Comparison of ENCODE assay signal across 8 cellular contexts in genomic region chr15:75647370-75648155, GRCh38. TPM values are rescaled to one million over a fixed set of nuclear protein-coding genes. Genes with fewer than 3 reads are reported as not detected.
DNase-seq lines count a peak whose midpoint lies in the region; ATAC-seq and TF ChIP-seq lines count a peak whose summit lies in the region.

Gene SNX33, plus strand, starts transcription at chr15:75647912. Its CDS starts 1,191 bp downstream, at chr15:75649103.

- H3K14ac ChIP-seq in trophoblast cell (ENCODE audit: low read length) = peak within 1 kb of the TSS; percentile 88

- H2AFZ ChIP-seq in DND-41 (ENCODE audit: low read depth, low read length) (peak within 1 kb of the TSS; percentile 94), trophoblast cell (ENCODE audit: insufficient read depth, low read length, poor library complexity) (peak within 1 kb of the TSS; percentile 55)

- WGBS in heart right ventricle, 2 donors = 0 to 1% methylated on average over 56 to 76 of the region's 76 CpGs
- WGBS in trophoblast cell (ENCODE audit: extremely low coverage, insufficient coverage, insufficient read length) = no CpG with 5 or more reads among the region's 76 CpGs

- H3K79me1 ChIP-seq in trophoblast cell (ENCODE audit: low read length) = peaks cover 18% of the 10 kb centered on the region

- H3K23ac ChIP-seq in trophoblast cell (ENCODE audit: low read length) = no peak within 1 kb of the TSS

- peak within 1 kb of the TSS; percentile 68 for H4K12ac ChIP-seq in trophoblast cell (ENCODE audit: low read depth, low read length)

- intact Hi-C loops in heart right ventricle (cut with DNase I) (loop anchor here in 2 of 10 donors (2.0 to 10.0 kb wide), 2 partner anchors 195 to 257 kb away; partner anchors contain the start of gene FBXO22 (in 1 of the 2)), upper lobe of right lung (cut with DNase I) (no loop called here)

- H3K4me1 ChIP-seq in DND-41 (ENCODE audit: insufficient read depth, low read length) = peaks cover 16% of the 10 kb centered on the region
- peaks cover 32% of the 10 kb centered on the region for H3K4me1 ChIP-seq in HUES48 (ENCODE audit: control insufficient read depth, insufficient read depth, low read length)
- H3K4me1 ChIP-seq in heart right ventricle = peaks cover 33 to 59% (median 51%) of the 10 kb centered on the region in 9 donors
- H3K4me1 ChIP-seq in trophoblast cell (ENCODE audit: control insufficient read depth in 1 of 2, insufficient read depth in 2 of 2, low read length in 2 of 2) = peaks cover 31 to 41% of the 10 kb centered on the region in 2 experiments
- H3K4me1 ChIP-seq in upper lobe of right lung = peaks cover 49% of the 10 kb centered on the region

- H3K9me3 ChIP-seq in DND-41 (ENCODE audit: insufficient read depth, low read length, severe bottlenecking) (no peaks in the 10 kb centered on the region), HUES48 (ENCODE audit: control insufficient read depth, insufficient read depth, low read length) (no peaks in the 10 kb centered on the region), heart right ventricle (no peaks in the 10 kb centered on the region), trophoblast cell (ENCODE audit: insufficient read depth, low read depth, low read length) (no peaks in the 10 kb centered on the region), upper lobe of right lung (no peaks in the 10 kb centered on the region)

- H2AK5ac ChIP-seq in trophoblast cell (ENCODE audit: low read length) = peak within 1 kb of the TSS; percentile 46

- peak within 1 kb of the TSS; percentile 95 for H4K91ac ChIP-seq in trophoblast cell (ENCODE audit: low read depth, low read length)

- peak within 1 kb of the TSS; percentile 68 for H3K9ac ChIP-seq in DND-41 (ENCODE audit: low read depth, low read length)
- H3K9ac ChIP-seq in HUES48 (ENCODE audit: low read depth, low read length) = peak within 1 kb of the TSS; percentile 76
- peak within 1 kb of the TSS; percentile 50 for H3K9ac ChIP-seq in trophoblast cell (ENCODE audit: low read length)

- DNase-seq in DND-41 (peak; percentile 60), SW 1271 (lab: John Stamatoyannopoulos, UW) (peak; percentile 67 to 72), amniotic stem cell (lab: John Stamatoyannopoulos, UW) (peak; percentile 72), heart right ventricle (peak; percentile 83 to 87), trophoblast cell (peak; percentile 70 to 79), upper lobe of right lung (peak; percentile 92)

- peak within 1 kb of the TSS; percentile 91 for H4K8ac ChIP-seq in trophoblast cell (ENCODE audit: low read depth, low read length)

- peak within 1 kb of the TSS; percentile 98 for H3K4me2 ChIP-seq in DND-41 (ENCODE audit: insufficient read depth, low read length)
- H3K4me2 ChIP-seq in trophoblast cell (ENCODE audit: low read length) = peak within 1 kb of the TSS; percentile 82

- no peaks in the 10 kb centered on the region for H4K20me1 ChIP-seq in DND-41 (ENCODE audit: insufficient read depth, low read length)

- no peaks in the 10 kb centered on the region for H3K79me2 ChIP-seq in DND-41 (ENCODE audit: insufficient read depth, low read length)
- peaks cover 14% of the 10 kb centered on the region for H3K79me2 ChIP-seq in trophoblast cell (ENCODE audit: control insufficient read depth, insufficient read depth, low read length, poor library complexity)

- H3K27me3 ChIP-seq in DND-41 (ENCODE audit: insufficient read depth, low read length, poor library complexity) = peaks cover 11% of the 10 kb centered on the region
- peaks cover 13% of the 10 kb centered on the region for H3K27me3 ChIP-seq in HUES48 (ENCODE audit: control insufficient read depth, insufficient read depth, low read length)
- peaks cover 0 to 5% (median 0%) of the 10 kb centered on the region in 7 donors for H3K27me3 ChIP-seq in heart right ventricle
- H3K27me3 ChIP-seq in trophoblast cell (ENCODE audit: insufficient read depth, low read length) = no peaks in the 10 kb centered on the region
- H3K27me3 ChIP-seq in upper lobe of right lung = no peaks in the 10 kb centered on the region

- H3K4me3 ChIP-seq in DND-41 (ENCODE audit: low read depth in 1 of 2, low read length in 2 of 2) = peak within 1 kb of the TSS; percentile 58 to 74; a peak in 3 of 4 replicates
- H3K4me3 ChIP-seq in HUES48 (ENCODE audit: low read depth, low read length) = peak within 1 kb of the TSS; percentile 67
- peak within 1 kb of the TSS; percentile 67 to 87 (median 77) for H3K4me3 ChIP-seq in heart right ventricle
- peak within 1 kb of the TSS; percentile 76 for H3K4me3 ChIP-seq in trophoblast cell (ENCODE audit: low read depth, low read length)
- peak within 1 kb of the TSS; percentile 90 for H3K4me3 ChIP-seq in upper lobe of right lung

- H2BK120ac ChIP-seq in trophoblast cell (ENCODE audit: insufficient read depth, low read length, poor library complexity) = peak within 1 kb of the TSS; percentile 82

- peak within 1 kb of the TSS; percentile 88 for H2BK5ac ChIP-seq in trophoblast cell (ENCODE audit: low read depth, low read length, poor library complexity)

- H3K36me3 ChIP-seq in DND-41 (ENCODE audit: insufficient read depth, low read length) (no peaks in the 10 kb centered on the region), HUES48 (ENCODE audit: control insufficient read depth, insufficient read depth, low read length) (peaks cover 18% of the 10 kb centered on the region), heart right ventricle (peaks cover 0 to 22% (median 0%) of the 10 kb centered on the region in 9 donors), trophoblast cell (ENCODE audit: control insufficient read depth in 1 of 2, insufficient read depth in 2 of 2, low read length in 2 of 2) (peaks cover 10 to 17% of the 10 kb centered on the region in 2 experiments), upper lobe of right lung (no peaks in the 10 kb centered on the region)

- peak within 1 kb of the TSS; percentile 93 for H3K18ac ChIP-seq in trophoblast cell (ENCODE audit: low read length)

- ATAC-seq in DND-41 (ENCODE audit: insufficient read depth, low read depth) (peak; percentile 79), heart right ventricle (peak; percentile 79 to 88 (median 82)), upper lobe of right lung (peak; percentile 91), HG03139 (IDR thresholded peaks at IDR 0.05; ENCODE audit: unreplicated experiment) (no peak)

- H3K27ac ChIP-seq in DND-41 (ENCODE audit: low read length) (peak within 1 kb of the TSS; percentile 56; the same call in 1 of the 2 replicates), HUES48 (ENCODE audit: low read depth, low read length) (peak within 1 kb of the TSS; percentile 99), heart right ventricle (peak within 1 kb of the TSS; percentile 90 to 98 (median 96)), trophoblast cell (ENCODE audit: low read depth, low read length) (peak within 1 kb of the TSS; percentile 92), upper lobe of right lung (peak within 1 kb of the TSS; percentile 98)

- peak; percentile 55 for TF ChIP-seq CTCF in DND-41 (IDR thresholded peaks at IDR 0.05; ENCODE audit: borderline replicate concordance, extremely low read depth, low read length, poor library complexity, severe bottlenecking)
- TF ChIP-seq CTCF in heart right ventricle (IDR thresholded peaks at IDR 0.05) = peak; percentile 26 to 69 (median 52)
- TF ChIP-seq CTCF in upper lobe of right lung (IDR thresholded peaks at IDR 0.05) = peak; percentile 55

- H2BK12ac ChIP-seq in trophoblast cell (ENCODE audit: low read length) = peak within 1 kb of the TSS; percentile 27

- peak within 1 kb of the TSS; percentile 71 for H3K4ac ChIP-seq in trophoblast cell (ENCODE audit: low read depth, low read length)

RNA-seq across cellular contexts. Expression of gene SNX33, which starts in this region (rescaled TPM):
- 10 to 100 TPM in 4 of 10 donors, 1 to 10 TPM in 6; 7.6 to 14.8 (median 9.8) TPM for total RNA-seq in heart right ventricle
- 1 to 10 TPM; 7.4 to 8.1 TPM for polyA plus RNA-seq in heart right ventricle
- 11.9 and 12.6 TPM in 2 replicates for polyA plus RNA-seq in trophoblast cell (2013)
- 31.0 TPM for total RNA-seq in upper lobe of right lung
